ENCODE assay signal across 5 cellular contexts in genomic region chr6:52117352-52117751, GRCh38. TPM values are rescaled to one million over a fixed set of nuclear protein-coding genes. Genes with fewer than 3 reads are reported as not detected.
"Had no signal": no experiment of that assay in that cellular context is flagged by ENCODE, and none has a peak within 500 bp of the region (broad histone marks: within the 10 kb centered on the region; RNA-seq: fewer than 3 reads in every experiment).

No MANE protein-coding gene starts in this region.

- H3K4me3 ChIP-seq: GM23338, K562 had no signal

- DNase-seq: H9, HCEC 1CT, IMR-90 had no signal

- H3K27ac Mint-ChIP-seq: GM23338, H9 had no signal

- ATAC-seq: GM23338, K562 had no signal

- H3K4me3 Mint-ChIP-seq: GM23338, H9 had no signal

- H3K4me1 Mint-ChIP-seq: GM23338 had no signal

RNA-seq across cellular contexts. Expression of gene PKHD1, which starts 29.9 kb away (rescaled TPM):
- total RNA-seq: IMR-90 had no signal
- polyA plus RNA-seq: IMR-90 had no signal
